1 cellular context compared by ENCODE assay signal in the genomic region with DNA sequence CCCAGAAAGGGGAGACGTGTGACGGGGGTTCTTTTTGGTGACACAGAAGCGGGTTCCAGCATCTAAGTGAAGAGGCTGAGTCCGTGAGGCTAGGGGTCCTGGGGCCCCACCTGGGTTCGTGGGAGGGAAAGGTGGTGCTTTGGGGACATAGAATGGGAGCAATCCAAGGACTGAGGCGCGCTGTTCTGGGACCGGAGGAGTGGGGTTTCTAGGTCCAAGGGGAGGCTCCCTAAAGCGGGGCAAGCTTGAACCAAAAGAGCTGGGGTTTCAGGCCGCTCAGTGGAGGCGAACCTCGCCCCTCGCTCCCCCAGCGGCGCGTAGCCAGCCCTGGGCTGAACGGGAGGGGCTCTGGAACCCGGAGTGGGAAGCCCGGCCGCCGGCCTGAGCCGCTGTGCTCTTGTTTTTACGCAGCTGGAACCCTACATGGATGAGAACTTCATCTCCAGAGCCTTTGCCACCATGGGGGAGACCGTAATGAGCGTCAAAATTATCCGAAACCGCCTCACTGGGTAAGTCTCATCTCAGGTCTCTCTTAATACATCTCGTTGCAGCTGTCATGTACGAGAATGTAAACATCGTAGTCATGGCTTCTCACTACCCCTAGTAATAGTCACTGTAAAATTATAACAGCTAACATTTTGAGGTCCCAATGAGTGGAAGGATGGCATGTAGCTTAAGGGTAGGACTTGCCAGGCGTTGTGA.
TF ChIP-seq lines count a peak whose summit lies in the region.

No MANE protein-coding gene starts in this region.

TF ChIP-seq in GM23338, 12 proteins besides CTCF, POLR2A, EP300 and RAD21:
- TF ChIP-seq ZNF462 (CRISPR knock-in tag; IDR thresholded peaks at IDR 0.05): no peak
- TF ChIP-seq ETS1 (IDR thresholded peaks at IDR 0.05): 0 out of 2 replicates have a peak, but pooled peaks have one; percentile 10
- no peak for TF ChIP-seq JUNB (IDR thresholded peaks at IDR 0.05; ENCODE audit: unreplicated experiment)
- TF ChIP-seq EZH2 (IDR thresholded peaks at IDR 0.05; ENCODE audit: low read depth, unreplicated experiment): no peak
